2 cellular contexts compared by ENCODE assay signal in genomic region chr16:81734632-81735434, GRCh38.
TF ChIP-seq lines count a peak whose summit lies in the region.

No MANE protein-coding gene starts in this region.

TF ChIP-seq in HEK293, 187 proteins besides CTCF, POLR2A, EP300 and RAD21 (continued from another document):
- TF ChIP-seq PATZ1 (tag by site-specific recombination; IDR thresholded peaks at IDR 0.05), result no peak
- TF ChIP-seq ZFHX2 (tag by site-specific recombination; conservative IDR thresholded peaks at IDR 0.05), result peak; percentile 73

TF ChIP-seq in WTC11, 78 proteins besides CTCF, POLR2A, EP300 and RAD21 (continued from another document):
- TF ChIP-seq PRDM15 (CRISPR knock-in tag; IDR thresholded peaks at IDR 0.05), result no peak
- no peak for TF ChIP-seq RELA (CRISPR knock-in tag; IDR thresholded peaks at IDR 0.05; ENCODE audit: borderline replicate concordance)
